9 cellular contexts compared by ENCODE assay signal in genomic region chr16:2032285-2033056, GRCh38. TPM values are rescaled to one million over a fixed set of nuclear protein-coding genes. Genes with fewer than 3 reads are reported as not detected.
A peak's percentile ranks its signal among the peaks of the same experiment; 100 is the strongest.
DNase-seq lines count a peak whose midpoint lies in the region; ATAC-seq and TF ChIP-seq lines count a peak whose summit lies in the region.
"Had no signal": no experiment of that assay in that cellular context is flagged by ENCODE, and none has a peak within 500 bp of the region (broad histone marks: within the 10 kb centered on the region; RNA-seq: fewer than 3 reads in every experiment).

No MANE protein-coding gene starts in this region.

- ATAC-seq in naive thymus-derived CD8-positive, alpha-beta T cell = peak; percentile 10 to 29
- ATAC-seq: HCT116 had no signal

- H3K36me3 Mint-ChIP-seq in chondrocyte (ENCODE audit: low read depth) = no peaks in the 10 kb centered on the region
- H3K36me3 Mint-ChIP-seq in naive thymus-derived CD8-positive, alpha-beta T cell = no peaks in the 10 kb centered on the region

- no peaks in the 10 kb centered on the region for H3K9me3 Mint-ChIP-seq in chondrocyte (ENCODE audit: low read depth)
- no peaks in the 10 kb centered on the region for H3K9me3 Mint-ChIP-seq in naive thymus-derived CD8-positive, alpha-beta T cell

- peaks cover 63% of the 10 kb centered on the region for H3K4me1 Mint-ChIP-seq in chondrocyte (ENCODE audit: low read depth)
- H3K4me1 Mint-ChIP-seq in naive thymus-derived CD8-positive, alpha-beta T cell = peaks cover 0 to 8% (median 5%) of the 10 kb centered on the region in 4 donors

- peak overlapping the region; percentile 28 for H3K4me3 Mint-ChIP-seq in chondrocyte (ENCODE audit: unreplicated experiment)
- peak overlapping the region in 2 of 10 donors; percentile 26 to 62 for H3K4me3 Mint-ChIP-seq in naive thymus-derived CD8-positive, alpha-beta T cell

- TF ChIP-seq CTCF in chondrocyte (IDR thresholded peaks at IDR 0.05) = no peak

- H3K27ac Mint-ChIP-seq in chondrocyte (ENCODE audit: unreplicated experiment) = peak overlapping the region; percentile 68
- H3K27ac Mint-ChIP-seq in naive thymus-derived CD8-positive, alpha-beta T cell = peak overlapping the region in 4 of 10 donors; percentile 15 to 83 (median 82)

- POLR2A ChIA-PET in naive thymus-derived CD8-positive, alpha-beta T cell (lab: Charles Lee) = interaction anchor here (0.7 to 1.8 kb wide), 3 partner anchors 121 to 529 kb away, joined by 3 to 5 read pairs (median 3); partner anchors contain the start of gene TRAF7

- DNase-seq in AG20443 (ENCODE audit: low spot score) (peak; percentile 58), chondrocyte (ENCODE audit: low spot score) (peak; percentile 93), NCI-H526 (lab: John Stamatoyannopoulos, UW) (no peak), HPDE6-E6E7 (ENCODE audit: extremely low spot score) (no peak)
- no peak for DNase-seq in naive thymus-derived CD8-positive, alpha-beta T cell
- DNase-seq in activated effector memory CD4-positive, alpha-beta T cell treated with anti-CD3 and anti-CD28 coated beads, Interleukin-2, amount 50 U/mL, for 16 hours = no peak
- DNase-seq: activated T-cell treated with anti-CD3 and anti-CD28 coated beads, Interleukin-2, amount 50 U/mL, for 1 hour; NCI-H446 had no signal

- H3K27me3 Mint-ChIP-seq in chondrocyte (ENCODE audit: low read depth) = no peaks in the 10 kb centered on the region
- no peaks in the 10 kb centered on the region for H3K27me3 Mint-ChIP-seq in naive thymus-derived CD8-positive, alpha-beta T cell

RNA-seq across cellular contexts. Expression of gene NHERF2, which starts 5.8 kb away (rescaled TPM):
- total RNA-seq in chondrocyte = 61.5 to 89.4 TPM (median 87.0 TPM) in 3 replicates
- 1 to 10 TPM; 5.3 to 6.0 TPM for total RNA-seq in naive thymus-derived CD8-positive, alpha-beta T cell
- 1 to 10 TPM in 1 of 3 donors, under 1 TPM in 2; 0.32 to 1.2 (median 0.46) TPM for polyA plus RNA-seq in naive thymus-derived CD8-positive, alpha-beta T cell

RNA-seq across cellular contexts. Expression of gene NPW, which starts 12.9 kb away (rescaled TPM):
- 1.1 to 3.7 TPM (median 2.5 TPM) in 3 replicates for total RNA-seq in chondrocyte
- not detected for total RNA-seq in naive thymus-derived CD8-positive, alpha-beta T cell
- polyA plus RNA-seq in naive thymus-derived CD8-positive, alpha-beta T cell = not detected

RNA-seq across cellular contexts. Expression of gene NTHL1, which starts 15.2 kb away (rescaled TPM):
- total RNA-seq in chondrocyte = 12.6 to 15.4 TPM (median 14.2 TPM) in 3 replicates
- total RNA-seq in naive thymus-derived CD8-positive, alpha-beta T cell = 10 to 100 TPM in 1 of 2 experiments, 1 to 10 TPM in 1; 9.1 to 13.1 TPM
- 10 to 100 TPM; 13.1 to 20.0 (median 16.6) TPM for polyA plus RNA-seq in naive thymus-derived CD8-positive, alpha-beta T cell

RNA-seq across cellular contexts. Expression of gene TSC2, which starts 15.3 kb away (rescaled TPM):
- 107 to 158 TPM (median 108 TPM) in 3 replicates for total RNA-seq in chondrocyte
- total RNA-seq in naive thymus-derived CD8-positive, alpha-beta T cell = 100 to 1,000 TPM; 145 to 162 TPM
- polyA plus RNA-seq in naive thymus-derived CD8-positive, alpha-beta T cell = 10 to 100 TPM; 23.5 to 42.0 (median 27.2) TPM

RNA-seq across cellular contexts. Expression of gene ZNF598, which starts 22.9 kb away (rescaled TPM):
- total RNA-seq in chondrocyte = 39.0 to 43.4 TPM (median 41.7 TPM) in 3 replicates
- 10 to 100 TPM; 58.6 to 66.2 TPM for total RNA-seq in naive thymus-derived CD8-positive, alpha-beta T cell
- polyA plus RNA-seq in naive thymus-derived CD8-positive, alpha-beta T cell = 1 to 10 TPM; 3.4 to 10.0 (median 3.6) TPM

Comparison
In these comparisons a context has a peak if more than half of its experiments do, and no peak if none do; other contexts are left out.
1. DNase-seq: peak in AG20443 (single experiment) and chondrocyte (single experiment); none in naive thymus-derived CD8-positive, alpha-beta T cell (0 of 10), NCI-H526 (0 of 2), activated effector memory CD4-positive, alpha-beta T cell treated with anti-CD3 and anti-CD28 coated beads, Interleukin-2, amount 50 U/mL, for 16 hours (single experiment) and HPDE6-E6E7 (single experiment).